In genomic region chr5:39376293-39376714, GRCh38 we compare ENCODE assay signal across 8 cellular contexts. TPM values are rescaled to one million over a fixed set of nuclear protein-coding genes. Genes with fewer than 3 reads are reported as not detected.
A peak's percentile ranks its signal among the peaks of the same experiment; 100 is the strongest.
DNase-seq lines count a peak whose midpoint lies in the region; ATAC-seq and TF ChIP-seq lines count a peak whose summit lies in the region.

No MANE protein-coding gene starts in this region.

- no peak overlapping the region for H4K5ac ChIP-seq in mesendoderm (ENCODE audit: low read length)

- WGBS in mesendoderm (ENCODE audit: extremely low coverage, insufficient coverage, low lambda C conversion rate): no CpG with 5 or more reads among the region's 3 CpGs

- H3K27me3 ChIP-seq in mesendoderm (ENCODE audit: insufficient read depth, low read length, poor library complexity) (no peaks in the 10 kb centered on the region), upper lobe of right lung (no peaks in the 10 kb centered on the region)

- H3K27ac ChIP-seq in mesendoderm (ENCODE audit: low read depth, low read length): no peak overlapping the region
- H3K27ac ChIP-seq in upper lobe of right lung: no peak overlapping the region

- H3K79me2 ChIP-seq in mesendoderm (ENCODE audit: control insufficient read depth, insufficient read depth, low read length): no peaks in the 10 kb centered on the region

- DNase-seq in stimulated activated CD4-positive, alpha-beta T cell treated with anti-CD3 and anti-CD28 coated beads, Interleukin-12 subunit alpha, Interleukin-12 subunit beta, amount 100 ng/mL, for 4 hours: peak; percentile 2
- no peak for DNase-seq in stimulated activated CD4-positive, alpha-beta T cell treated with anti-CD3 and anti-CD28 coated beads, Interleukin-4, amount 100 ng/mL, for 1 hour
- peak; percentile 36 for DNase-seq in NCI-H1105 treated with DMSO at 0.1 percent for 48 hours (lab: John Stamatoyannopoulos, UW)
- DNase-seq in SW480 (ENCODE audit: low spot score): peak; percentile 47
- DNase-seq in ecto neural progenitor cell (ENCODE audit: low spot score): peak; percentile 53
- DNase-seq in mesendoderm: peak; percentile 84
- DNase-seq in upper lobe of right lung: no peak

- H3K4me1 ChIP-seq in mesendoderm (ENCODE audit: control insufficient read depth, low read depth, low read length) (no peaks in the 10 kb centered on the region), upper lobe of right lung (no peaks in the 10 kb centered on the region)

- H3K36me3 ChIP-seq in mesendoderm (ENCODE audit: control insufficient read depth, insufficient read depth, low read length): no peaks in the 10 kb centered on the region
- H3K36me3 ChIP-seq in upper lobe of right lung: peaks cover 74% of the 10 kb centered on the region

- no peak overlapping the region for H3K4me2 ChIP-seq in mesendoderm (ENCODE audit: low read length)

- no peak overlapping the region for H3K4ac ChIP-seq in mesendoderm (ENCODE audit: low read depth, low read length)

- no peak overlapping the region for H2BK120ac ChIP-seq in mesendoderm (ENCODE audit: low read depth, low read length)

- intact Hi-C loops in upper lobe of right lung (cut with DNase I): no loop called here

- no peak overlapping the region for H3K9ac ChIP-seq in mesendoderm (ENCODE audit: low read length)

- peak; percentile 73 for TF ChIP-seq CTCF in upper lobe of right lung (IDR thresholded peaks at IDR 0.05)

- no peaks in the 10 kb centered on the region for H3K9me3 ChIP-seq in upper lobe of right lung

- H2AK5ac ChIP-seq in mesendoderm (ENCODE audit: low read length): no peak overlapping the region

- H3K18ac ChIP-seq in mesendoderm (ENCODE audit: low read length): no peak overlapping the region

- H4K8ac ChIP-seq in mesendoderm (ENCODE audit: low read depth, low read length): no peak overlapping the region

- no peak overlapping the region for H2BK15ac ChIP-seq in mesendoderm (replicated peaks; ENCODE audit: low read depth)

- no peak overlapping the region for H3K23ac ChIP-seq in mesendoderm (ENCODE audit: low read length)

- ATAC-seq in HG02623 (IDR thresholded peaks at IDR 0.05; ENCODE audit: unreplicated experiment): peak; percentile 79
- peak; percentile 85 for ATAC-seq in upper lobe of right lung

- H3K4me3 ChIP-seq in mesendoderm (ENCODE audit: low read length): no peak overlapping the region
- no peak overlapping the region for H3K4me3 ChIP-seq in upper lobe of right lung

- no peaks in the 10 kb centered on the region for H3K79me1 ChIP-seq in mesendoderm (ENCODE audit: low read length)

- no peak overlapping the region for H2BK5ac ChIP-seq in mesendoderm (ENCODE audit: low read length)

- no peak overlapping the region for H3K56ac ChIP-seq in mesendoderm (ENCODE audit: low read length)

RNA-seq across cellular contexts. Expression of gene C9, which starts 12.0 kb away (rescaled TPM):
- 0.07 TPM for polyA plus RNA-seq in mesendoderm (2013, experiment 1 of 2)
- not detected for polyA plus RNA-seq in mesendoderm (2013, experiment 2 of 2)
- not detected for total RNA-seq in upper lobe of right lung

RNA-seq across cellular contexts. Expression of gene DAB2, which starts 48.5 kb away (rescaled TPM):
- polyA plus RNA-seq in mesendoderm (2013, experiment 1 of 2): 8.0 TPM
- polyA plus RNA-seq in mesendoderm (2013, experiment 2 of 2): 7.3 TPM
- total RNA-seq in upper lobe of right lung: 145 TPM

Comparison
In these comparisons a context has a peak if more than half of its experiments do, and no peak if none do; other contexts are left out.
1. DNase-seq: peak in stimulated activated CD4-positive, alpha-beta T cell treated with anti-CD3 and anti-CD28 coated beads, Interleukin-12 subunit alpha, Interleukin-12 subunit beta, amount 100 ng/mL, for 4 hours (single experiment), NCI-H1105 treated with DMSO at 0.1 percent for 48 hours (single experiment), SW480 (single experiment), ecto neural progenitor cell (single experiment) and mesendoderm (single experiment); none in stimulated activated CD4-positive, alpha-beta T cell treated with anti-CD3 and anti-CD28 coated beads, Interleukin-4, amount 100 ng/mL, for 1 hour (single experiment) and upper lobe of right lung (single experiment).